Comparison of ENCODE assay signal across 1 cellular context in genomic region chr9:136239135-136239962, GRCh38.
A peak's percentile ranks its signal among the peaks of the same experiment; 100 is the strongest.
TF ChIP-seq lines count a peak whose summit lies in the region.

No MANE protein-coding gene starts in this region.

TF ChIP-seq in K562, 482 proteins besides CTCF, POLR2A, EP300 and RAD21:
- TF ChIP-seq ZBTB7A (IDR thresholded peaks at IDR 0.05; ENCODE audit: borderline replicate concordance, control insufficient read depth, low read depth, low read length), result no peak
- TF ChIP-seq PPARD (CRISPR knock-in tag; IDR thresholded peaks at IDR 0.05), result no peak
- TF ChIP-seq MECOM (CRISPR knock-in tag; IDR thresholded peaks at IDR 0.05), result no peak
- peak; percentile 46; the same call in 1 of the 2 replicates for TF ChIP-seq SPI1 (IDR thresholded peaks at IDR 0.05; ENCODE audit: borderline replicate concordance, low read depth, low read length)
- TF ChIP-seq FIP1L1 (IDR thresholded peaks at IDR 0.05; ENCODE audit: low read depth, low read length, poor library complexity, severe bottlenecking), result no peak
- peak; percentile 14; the same call in 1 of the 2 replicates for TF ChIP-seq ZNF121 (CRISPR knock-in tag; conservative IDR thresholded peaks at IDR 0.05)
- TF ChIP-seq RBM14 (IDR thresholded peaks at IDR 0.05; ENCODE audit: borderline replicate concordance, insufficient read depth, low read depth, low read length), result no peak
- TF ChIP-seq HNRNPK (IDR thresholded peaks at IDR 0.05; ENCODE audit: low read depth, low read length, poor library complexity, severe bottlenecking), result no peak
- peak; percentile 40; the same call in 1 of the 2 replicates for TF ChIP-seq RBFOX2 (IDR thresholded peaks at IDR 0.05; ENCODE audit: low read depth, low read length)
- TF ChIP-seq ZNF212 (CRISPR knock-in tag; IDR thresholded peaks at IDR 0.05), result no peak
- no peak for TF ChIP-seq SRSF1 (IDR thresholded peaks at IDR 0.05; ENCODE audit: low read depth, low read length)
- TF ChIP-seq TCF3 (CRISPR knock-in tag; IDR thresholded peaks at IDR 0.05), result no peak
- 0 out of 2 replicates have a peak, but pooled peaks have one; percentile 38 for TF ChIP-seq POLR2G (IDR thresholded peaks at IDR 0.05; ENCODE audit: low read depth, low read length)
- no peak for TF ChIP-seq ZNF696 (CRISPR knock-in tag; conservative IDR thresholded peaks at IDR 0.05)
